14 cellular contexts compared by ENCODE assay signal in genomic region chr21:26057488-26058170, GRCh38.
"Had no signal": no experiment of that assay in that cellular context is flagged by ENCODE, and none has a peak within 500 bp of the region (broad histone marks: within the 10 kb centered on the region; RNA-seq: fewer than 3 reads in every experiment).

No MANE protein-coding gene starts in this region.

- H3K4me1 Mint-ChIP-seq: activated CD4-positive, alpha-beta memory T cell treated with anti-CD3 and anti-CD28 coated beads, Interleukin-2, amount 10 ng/mL, durations not matched to agents 7 days and 5 days; stimulated activated effector memory CD8-positive, alpha-beta T cell treated with anti-CD3 and anti-CD28 coated beads, Interleukin-12 subunit alpha, Interleukin-12 subunit beta, amount 100 ng/mL, for 72 hours had no signal

- H3K27me3 Mint-ChIP-seq: activated CD4-positive, alpha-beta memory T cell treated with anti-CD3 and anti-CD28 coated beads, Interleukin-2, amount 10 ng/mL, durations not matched to agents 7 days and 5 days had no signal

- H3K27ac Mint-ChIP-seq: activated CD4-positive, alpha-beta memory T cell treated with anti-CD3 and anti-CD28 coated beads, Interleukin-2, amount 10 ng/mL, durations not matched to agents 7 days and 5 days; activated T-cell treated with anti-CD3 and anti-CD28 coated beads, Interleukin-2, amount 50 U/mL, for 72 hours; stimulated activated effector memory CD8-positive, alpha-beta T cell treated with anti-CD3 and anti-CD28 coated beads, Interleukin-12 subunit alpha, Interleukin-12 subunit beta, amount 100 ng/mL, for 72 hours had no signal

- H3K4me3 Mint-ChIP-seq: activated CD4-positive, alpha-beta memory T cell treated with anti-CD3 and anti-CD28 coated beads, Interleukin-2, amount 10 ng/mL, durations not matched to agents 7 days and 5 days; activated T-cell treated with anti-CD3 and anti-CD28 coated beads, Interleukin-2, amount 50 U/mL, for 72 hours; stimulated activated effector memory CD8-positive, alpha-beta T cell treated with anti-CD3 and anti-CD28 coated beads, Interleukin-12 subunit alpha, Interleukin-12 subunit beta, amount 100 ng/mL, for 72 hours had no signal

- DNase-seq: activated CD4-positive, alpha-beta memory T cell treated with anti-CD3 and anti-CD28 coated beads, Interleukin-2, amount 10 ng/mL, durations not matched to agents 7 days and 5 days; activated gamma-delta T cell treated with Interleukin-2 at 50 U/mL for 16 hours; activated T-cell treated with anti-CD3 and anti-CD28 coated beads, Interleukin-2, amount 50 U/mL, for 72 hours; esophagus squamous epithelium; foreskin keratinocyte; islet precursor cell; left ventricle myocardium superior; T1000; thyroid gland had no signal

- H3K36me3 Mint-ChIP-seq: stimulated activated effector memory CD8-positive, alpha-beta T cell treated with anti-CD3 and anti-CD28 coated beads, Interleukin-12 subunit alpha, Interleukin-12 subunit beta, amount 100 ng/mL, for 72 hours had no signal

- ATAC-seq: activated T-cell treated with anti-CD3 and anti-CD28 coated beads, Interleukin-2, amount 50 U/mL, for 72 hours; foreskin keratinocyte; left ventricle myocardium superior; stimulated activated effector memory CD8-positive, alpha-beta T cell treated with anti-CD3 and anti-CD28 coated beads, Interleukin-12 subunit alpha, Interleukin-12 subunit beta, amount 100 ng/mL, for 72 hours had no signal

- H3K4me3 ChIP-seq: ascending aorta, esophagus squamous epithelium, right atrium auricular region, smooth muscle cell, thyroid gland, vagina had no signal

- H3K9me3 Mint-ChIP-seq: activated CD4-positive, alpha-beta memory T cell treated with anti-CD3 and anti-CD28 coated beads, Interleukin-2, amount 10 ng/mL, durations not matched to agents 7 days and 5 days; activated T-cell treated with anti-CD3 and anti-CD28 coated beads, Interleukin-2, amount 50 U/mL, for 72 hours; stimulated activated effector memory CD8-positive, alpha-beta T cell treated with anti-CD3 and anti-CD28 coated beads, Interleukin-12 subunit alpha, Interleukin-12 subunit beta, amount 100 ng/mL, for 72 hours had no signal

- H3K27me3 ChIP-seq: ascending aorta, esophagus squamous epithelium, foreskin keratinocyte, right atrium auricular region, thyroid gland, vagina had no signal

- H3K36me3 ChIP-seq: esophagus squamous epithelium, right atrium auricular region, thyroid gland, vagina had no signal
